Comparison of ENCODE assay signal across 12 cellular contexts in the genomic region with DNA sequence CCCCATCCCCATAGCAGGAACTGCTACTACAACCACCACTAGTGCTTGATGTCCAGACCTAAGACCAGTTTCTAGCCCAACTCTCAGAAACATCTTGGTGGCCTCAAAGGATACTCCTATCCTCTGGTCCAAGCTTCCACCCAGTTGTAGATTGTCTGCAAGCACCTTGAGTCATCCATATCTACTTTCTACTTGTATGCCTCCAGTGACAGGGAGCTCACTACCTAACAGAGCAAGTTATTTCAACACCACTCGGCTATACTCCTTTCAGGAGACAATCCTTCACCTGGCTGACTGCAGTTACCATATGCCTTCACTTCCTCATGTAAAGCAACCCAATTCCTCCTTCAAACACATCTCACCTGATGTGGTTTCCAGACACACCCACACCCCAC. TPM values are rescaled to one million over a fixed set of nuclear protein-coding genes. Genes with fewer than 3 reads are reported as not detected.
DNase-seq lines count a peak whose midpoint lies in the region; ATAC-seq and TF ChIP-seq lines count a peak whose summit lies in the region.
"Had no signal": no experiment of that assay in that cellular context is flagged by ENCODE, and none has a peak within 500 bp of the region (broad histone marks: within the 10 kb centered on the region; RNA-seq: fewer than 3 reads in every experiment).

No MANE protein-coding gene starts in this region.

- no peak for TF ChIP-seq POLR2A in lower leg skin (IDR thresholded peaks at IDR 0.05)

- intact Hi-C loops in activated CD8-positive, alpha-beta T cell treated with anti-CD3 and anti-CD28 coated beads for 36 hours (cut with micrococcal nuclease): loop anchor here (5.0 kb wide), 1 partner anchor 34 kb away; no protein-coding TSS in a partner anchor
- intact Hi-C loops in lower leg skin (cut with DNase I; ENCODE audit: low total_unique reads): no loop called here

- peaks cover 26% of the 10 kb centered on the region for H3K36me3 Mint-ChIP-seq in activated CD8-positive, alpha-beta T cell treated with anti-CD3 and anti-CD28 coated beads for 36 hours (ENCODE audit: low read depth)
- H3K36me3 Mint-ChIP-seq in memory B cell: peaks cover 15% of the 10 kb centered on the region

- H3K36me3 ChIP-seq in BLaER1: peaks cover 56% of the 10 kb centered on the region
- H3K36me3 ChIP-seq in DOHH2 (ENCODE audit: control insufficient read depth, low read length): peaks cover 43% of the 10 kb centered on the region

- H3K4me2 ChIP-seq in BLaER1 (0 out of 2 replicates have a peak overlapping the region, but pooled peaks have one; percentile 62), DOHH2 (ENCODE audit: low read length) (peak overlapping the region; percentile 64; the same call in 1 of the 2 replicates)

- H3F3A ChIP-seq in DOHH2 (ENCODE audit: control insufficient read depth, insufficient read depth): peaks cover 11% of the 10 kb centered on the region; the same call in 1 of the 2 replicates

- no peak for DNase-seq in activated CD8-positive, alpha-beta T cell treated with anti-CD3 and anti-CD28 coated beads for 36 hours
- no peak for DNase-seq in memory B cell (ENCODE audit: low spot score in 2 of 2)
- DNase-seq in NCI-H1694 (lab: John Stamatoyannopoulos, UW): no peak
- no peak for DNase-seq in lower leg skin (ENCODE audit: low spot score in 2 of 2)
- DNase-seq in ACHN: no peak
- no peak for DNase-seq in D341Med (ENCODE audit: low spot score)
- DNase-seq: activated CD4-positive, CD25-positive, alpha-beta regulatory T cell; activated gamma-delta T cell treated with Interleukin-2 at 50 U/mL for 16 hours; midbrain; NK-92 treated with Interleukin-12 subunit alpha and Interleukin-12 subunit beta, amount 100 ng/mL, for 24 hours had no signal

- CTCF ChIA-PET in activated CD8-positive, alpha-beta T cell treated with anti-CD3 and anti-CD28 coated beads for 36 hours (lab: Charles Lee): interaction anchor here (0.7 to 0.9 kb wide), 2 partner anchors 21 to 94 kb away, joined by 3 to 4 read pairs; no protein-coding TSS in a partner anchor

- H3K27ac ChIP-seq in BLaER1 (no peak overlapping the region), DOHH2 (ENCODE audit: low read depth, low read length) (no peak overlapping the region)

- in situ Hi-C loops in ACHN (cut with HindIII; ENCODE audit: low pct_ligation_motif_present, low pct_unique_long_range_greater_than_20kb, low sequenced_read_pairs): no loop called here

- H3K27me3 ChIP-seq in BLaER1: no peaks in the 10 kb centered on the region
- H3K27me3 ChIP-seq in DOHH2 (ENCODE audit: control insufficient read depth, low read length): no peaks in the 10 kb centered on the region

- no peak for TF ChIP-seq CTCF in DOHH2 (IDR thresholded peaks at IDR 0.05; ENCODE audit: low read depth, low read length, poor library complexity, severe bottlenecking)
- TF ChIP-seq CTCF in activated CD8-positive, alpha-beta T cell treated with anti-CD3 and anti-CD28 coated beads for 36 hours (IDR thresholded peaks at IDR 0.05): no peak
- TF ChIP-seq CTCF in lower leg skin (IDR thresholded peaks at IDR 0.05): no peak

- peaks cover 59% of the 10 kb centered on the region for H3K4me1 Mint-ChIP-seq in activated CD8-positive, alpha-beta T cell treated with anti-CD3 and anti-CD28 coated beads for 36 hours (ENCODE audit: low read depth)
- H3K4me1 Mint-ChIP-seq in memory B cell: peaks cover 42% of the 10 kb centered on the region

- H3K9ac ChIP-seq in BLaER1: no peak overlapping the region

- WGBS in lower leg skin, 2 donors: 88 to 95% methylated on average over 1 of the region's 1 CpG

- H3K4me3 Mint-ChIP-seq in activated CD8-positive, alpha-beta T cell treated with anti-CD3 and anti-CD28 coated beads for 36 hours: peak overlapping the region; percentile 18
- H3K4me3 Mint-ChIP-seq in memory B cell: peak overlapping the region; percentile 72

- H3K9me3 ChIP-seq in BLaER1: no peaks in the 10 kb centered on the region
- no peaks in the 10 kb centered on the region for H3K9me3 ChIP-seq in DOHH2 (ENCODE audit: control insufficient read depth, insufficient read depth, low read length)

- peaks cover 13% of the 10 kb centered on the region for H3K79me2 ChIP-seq in DOHH2 (ENCODE audit: control insufficient read depth, low read length)

- H4K20me1 ChIP-seq in BLaER1 (peaks cover 17% of the 10 kb centered on the region; the same call in 1 of the 2 replicates), DOHH2 (ENCODE audit: control insufficient read depth, insufficient read depth, low read depth, low read length) (no peaks in the 10 kb centered on the region)

- H3K27ac Mint-ChIP-seq in activated CD8-positive, alpha-beta T cell treated with anti-CD3 and anti-CD28 coated beads for 36 hours: peak overlapping the region; percentile 86
- H3K27ac Mint-ChIP-seq in memory B cell: peak overlapping the region; percentile 99

- H3K4me1 ChIP-seq in BLaER1 (peaks cover 37% of the 10 kb centered on the region), DOHH2 (ENCODE audit: control insufficient read depth, low read length) (peaks cover 43% of the 10 kb centered on the region)

- POLR2A ChIA-PET in activated CD8-positive, alpha-beta T cell treated with anti-CD3 and anti-CD28 coated beads for 36 hours (lab: Charles Lee): no interaction called here

- no peaks in the 10 kb centered on the region for H3K27me3 Mint-ChIP-seq in activated CD8-positive, alpha-beta T cell treated with anti-CD3 and anti-CD28 coated beads for 36 hours
- no peaks in the 10 kb centered on the region for H3K27me3 Mint-ChIP-seq in memory B cell

- H3K4me3 ChIP-seq in BLaER1: no peak overlapping the region
- H3K4me3 ChIP-seq in DOHH2 (ENCODE audit: low read length): no peak overlapping the region; the same call in 1 of the 2 replicates
- no peak overlapping the region for H3K4me3 ChIP-seq in lower leg skin (ENCODE audit: low read depth, poor library complexity, severe bottlenecking)

- ATAC-seq in activated CD8-positive, alpha-beta T cell treated with anti-CD3 and anti-CD28 coated beads for 36 hours: no peak
- ATAC-seq in memory B cell (ENCODE audit: low read depth): no peak

- no peaks in the 10 kb centered on the region for H3K9me2 ChIP-seq in DOHH2 (replicated peaks; ENCODE audit: control insufficient read depth, low read length)

- no peaks in the 10 kb centered on the region for H3K9me3 Mint-ChIP-seq in activated CD8-positive, alpha-beta T cell treated with anti-CD3 and anti-CD28 coated beads for 36 hours
- H3K9me3 Mint-ChIP-seq in memory B cell: no peaks in the 10 kb centered on the region

RNA-seq across cellular contexts. Expression of a gene that starts 49.5 kb away (rescaled TPM):
- total RNA-seq in activated CD8-positive, alpha-beta T cell treated with anti-CD3 and anti-CD28 coated beads for 36 hours: 10 to 100 TPM; 61.0 to 61.7 TPM
- 10 to 100 TPM; 28.9 to 72.1 (median 47.9) TPM for total RNA-seq in lower leg skin
